Comparison of ENCODE assay signal across 8 cellular contexts in genomic region chr6:41940759-41941279, GRCh38. TPM values are rescaled to one million over a fixed set of nuclear protein-coding genes. Genes with fewer than 3 reads are reported as not detected.
A peak's percentile ranks its signal among the peaks of the same experiment; 100 is the strongest.
DNase-seq lines count a peak whose midpoint lies in the region; ATAC-seq and TF ChIP-seq lines count a peak whose summit lies in the region.

No MANE protein-coding gene starts in this region.

- peaks cover 67% of the 10 kb centered on the region for H3K4me1 Mint-ChIP-seq in CD14-positive monocyte
- H3K4me1 Mint-ChIP-seq in activated naive CD8-positive, alpha-beta T cell treated with anti-CD3 and anti-CD28 coated beads, Interleukin-2, amount 50 U/mL, for 24 hours = peaks cover 79% of the 10 kb centered on the region

- H2BK5ac ChIP-seq in trophoblast cell (ENCODE audit: low read depth, low read length, poor library complexity) = peak overlapping the region; percentile 73

- H3K4me3 ChIP-seq in H7 (ENCODE audit: insufficient read depth, low read depth, low read length) = peak overlapping the region; percentile 87
- peak overlapping the region; percentile 98 for H3K4me3 ChIP-seq in left ventricle myocardium inferior
- peak overlapping the region; percentile 84 for H3K4me3 ChIP-seq in trophoblast cell (ENCODE audit: low read depth, low read length)

- H3K4ac ChIP-seq in trophoblast cell (ENCODE audit: low read depth, low read length) = peak overlapping the region; percentile 83

- peak overlapping the region; percentile 90 to 99 (median 98) for H3K27ac Mint-ChIP-seq in CD14-positive monocyte
- peak overlapping the region; percentile 95 for H3K27ac Mint-ChIP-seq in activated naive CD8-positive, alpha-beta T cell treated with anti-CD3 and anti-CD28 coated beads, Interleukin-2, amount 50 U/mL, for 24 hours

- H4K91ac ChIP-seq in trophoblast cell (ENCODE audit: low read depth, low read length) = peak overlapping the region; percentile 67

- H2BK120ac ChIP-seq in trophoblast cell (ENCODE audit: insufficient read depth, low read length, poor library complexity) = peak overlapping the region; percentile 28

- H2BK12ac ChIP-seq in trophoblast cell (ENCODE audit: low read length) = peak overlapping the region; percentile 4

- no peaks in the 10 kb centered on the region for H3K9me3 ChIP-seq in left ventricle myocardium inferior (replicated peaks)
- H3K9me3 ChIP-seq in trophoblast cell (ENCODE audit: insufficient read depth, low read depth, low read length) = no peaks in the 10 kb centered on the region

- TF ChIP-seq CTCF in CD14-positive monocyte (IDR thresholded peaks at IDR 0.05) = no peak
- peak; percentile 14 for TF ChIP-seq CTCF in left ventricle myocardium inferior (IDR thresholded peaks at IDR 0.05; ENCODE audit: borderline replicate concordance)

- H3K36me3 ChIP-seq in H7 (replicated peaks; ENCODE audit: control insufficient read depth, insufficient read depth, low read length) (peaks cover 6% of the 10 kb centered on the region), left ventricle myocardium inferior (peaks cover 13% of the 10 kb centered on the region), trophoblast cell (ENCODE audit: control insufficient read depth in 1 of 2, insufficient read depth in 2 of 2, low read length in 2 of 2) (peaks cover 11 to 18% of the 10 kb centered on the region in 2 experiments)

- H4K8ac ChIP-seq in trophoblast cell (ENCODE audit: low read depth, low read length) = peak overlapping the region; percentile 34

- peaks cover 69% of the 10 kb centered on the region for H3K4me1 ChIP-seq in left ventricle myocardium inferior
- H3K4me1 ChIP-seq in trophoblast cell (ENCODE audit: control insufficient read depth in 1 of 2, insufficient read depth in 2 of 2, low read length in 2 of 2) = peaks cover 24 to 27% of the 10 kb centered on the region in 2 experiments

- H3K9me3 Mint-ChIP-seq in CD14-positive monocyte = no peaks in the 10 kb centered on the region
- H3K9me3 Mint-ChIP-seq in activated naive CD8-positive, alpha-beta T cell treated with anti-CD3 and anti-CD28 coated beads, Interleukin-2, amount 50 U/mL, for 24 hours = no peaks in the 10 kb centered on the region

- peak overlapping the region; percentile 95 to 97 for H3K4me3 Mint-ChIP-seq in CD14-positive monocyte
- peak overlapping the region; percentile 97 for H3K4me3 Mint-ChIP-seq in activated naive CD8-positive, alpha-beta T cell treated with anti-CD3 and anti-CD28 coated beads, Interleukin-2, amount 50 U/mL, for 24 hours

- H2AFZ ChIP-seq in trophoblast cell (ENCODE audit: insufficient read depth, low read length, poor library complexity) = peak overlapping the region; percentile 77

- H3K27ac ChIP-seq in left ventricle myocardium inferior (replicated peaks) (peak overlapping the region; percentile 97), trophoblast cell (ENCODE audit: low read depth, low read length) (peak overlapping the region; percentile 51)

- H3K79me2 ChIP-seq in trophoblast cell (ENCODE audit: control insufficient read depth, insufficient read depth, low read length, poor library complexity) = peaks cover 15% of the 10 kb centered on the region

- peaks cover 0 to 2% (median 0%) of the 10 kb centered on the region in 3 donors for H3K27me3 Mint-ChIP-seq in CD14-positive monocyte (ENCODE audit: low read depth in 3 of 3)
- no peaks in the 10 kb centered on the region for H3K27me3 Mint-ChIP-seq in activated naive CD8-positive, alpha-beta T cell treated with anti-CD3 and anti-CD28 coated beads, Interleukin-2, amount 50 U/mL, for 24 hours

- intact Hi-C loops in CD14-positive monocyte (cut with micrococcal nuclease) = loop anchor here in 1 of 2 donors (2.0 kb wide), 1 partner anchor 20 kb away; the partner anchor contains the start of genes BYSL and MED20
- intact Hi-C loops in left ventricle myocardium inferior (cut with micrococcal nuclease) = no loop called here

- ATAC-seq in activated naive CD8-positive, alpha-beta T cell treated with anti-CD3 and anti-CD28 coated beads, Interleukin-2, amount 50 U/mL, for 24 hours = no peak
- ATAC-seq in GM19324 (IDR thresholded peaks at IDR 0.05; ENCODE audit: low FRiP score, unreplicated experiment) = no peak

- H3K27me3 ChIP-seq in H7 (ENCODE audit: control insufficient read depth, insufficient read depth, low read length) = no peaks in the 10 kb centered on the region
- no peaks in the 10 kb centered on the region for H3K27me3 ChIP-seq in left ventricle myocardium inferior (ENCODE audit: low read depth)
- H3K27me3 ChIP-seq in trophoblast cell (ENCODE audit: insufficient read depth, low read length) = no peaks in the 10 kb centered on the region

- peaks cover 14% of the 10 kb centered on the region for H3K79me1 ChIP-seq in trophoblast cell (ENCODE audit: low read length)

- peak overlapping the region; percentile 8 for H3K18ac ChIP-seq in trophoblast cell (ENCODE audit: low read length)

- peak overlapping the region; percentile 46 for H2AK5ac ChIP-seq in trophoblast cell (ENCODE audit: low read length)

- peak overlapping the region; percentile 69 for H3K4me2 ChIP-seq in trophoblast cell (ENCODE audit: low read length)

- peaks cover 17 to 37% of the 10 kb centered on the region in 2 donors for H3K36me3 Mint-ChIP-seq in CD14-positive monocyte
- peaks cover 40% of the 10 kb centered on the region for H3K36me3 Mint-ChIP-seq in activated naive CD8-positive, alpha-beta T cell treated with anti-CD3 and anti-CD28 coated beads, Interleukin-2, amount 50 U/mL, for 24 hours (ENCODE audit: low read depth)

- no CpG with 5 or more reads among the region's 38 CpGs for WGBS in trophoblast cell (ENCODE audit: extremely low coverage, insufficient coverage, insufficient read length)

- H4K12ac ChIP-seq in trophoblast cell (ENCODE audit: low read depth, low read length) = peak overlapping the region; percentile 41

- H3K14ac ChIP-seq in trophoblast cell (ENCODE audit: low read length) = peak overlapping the region; percentile 77

- no peak overlapping the region for H3K23ac ChIP-seq in trophoblast cell (ENCODE audit: low read length)

- DNase-seq in CD14-positive monocyte (ENCODE audit: low spot score) = no peak
- DNase-seq in H7 = peak; percentile 77
- DNase-seq in RKO (ENCODE audit: low spot score) = peak; percentile 46
- peak; percentile 66 for DNase-seq in activated naive CD8-positive, alpha-beta T cell treated with anti-CD3 and anti-CD28 coated beads, Interleukin-2, amount 50 U/mL, for 24 hours
- peak; percentile 69 for DNase-seq in left ventricle myocardium inferior
- peak in 1 of 2 donors; percentile 25 for DNase-seq in trophoblast cell
- no peak for DNase-seq in amniotic stem cell (lab: John Stamatoyannopoulos, UW)

- H3K9ac ChIP-seq in trophoblast cell (ENCODE audit: low read length) = peak overlapping the region; percentile 35

RNA-seq across cellular contexts. Expression of gene CCND3, which starts 0.8 kb away (rescaled TPM):
- 100 to 1,000 TPM; 259 to 273 TPM for polyA plus RNA-seq in CD14-positive monocyte
- 27.7 and 36.4 TPM in 2 replicates for total RNA-seq in H7 (2014; rRNA removed; shearing (Covaris generic))
- 44.5 TPM for total RNA-seq in left ventricle myocardium inferior
- polyA plus RNA-seq in trophoblast cell (2013) = 46.7 and 49.4 TPM in 2 replicates

RNA-seq across cellular contexts. Expression of gene BYSL, which starts 19.5 kb away (rescaled TPM):
- polyA plus RNA-seq in CD14-positive monocyte = 1 to 10 TPM; 2.7 to 3.9 TPM
- total RNA-seq in H7 (2014; rRNA removed; shearing (Covaris generic)) = 34.6 and 43.2 TPM in 2 replicates
- 9.0 TPM for total RNA-seq in left ventricle myocardium inferior
- 23.5 and 24.5 TPM in 2 replicates for polyA plus RNA-seq in trophoblast cell (2013)

RNA-seq across cellular contexts. Expression of gene MED20, which starts 19.9 kb away (rescaled TPM):
- polyA plus RNA-seq in CD14-positive monocyte = 10 to 100 TPM; 13.6 to 16.2 TPM
- total RNA-seq in H7 (2014; rRNA removed; shearing (Covaris generic)) = 42.2 and 52.5 TPM in 2 replicates
- total RNA-seq in left ventricle myocardium inferior = 18.1 TPM
- polyA plus RNA-seq in trophoblast cell (2013) = 17.8 and 19.4 TPM in 2 replicates

RNA-seq across cellular contexts. Expression of gene USP49, which starts 45.6 kb away (rescaled TPM):
- polyA plus RNA-seq in CD14-positive monocyte = under 1 TPM; 0.08 to 0.37 TPM
- 2.9 and 3.5 TPM in 2 replicates for total RNA-seq in H7 (2014; rRNA removed; shearing (Covaris generic))
- 0.71 TPM for total RNA-seq in left ventricle myocardium inferior
- 3.4 TPM in 2 replicates for polyA plus RNA-seq in trophoblast cell (2013)

Comparison
In these comparisons a context has a peak if more than half of its experiments do, and no peak if none do; other contexts are left out.
1. DNase-seq: peak in H7 (single experiment), RKO (single experiment), activated naive CD8-positive, alpha-beta T cell treated with anti-CD3 and anti-CD28 coated beads, Interleukin-2, amount 50 U/mL, for 24 hours (single experiment) and left ventricle myocardium inferior (single experiment); none in CD14-positive monocyte (single experiment) and amniotic stem cell (single experiment).
2. Peak in every context shown above with its lines, with median percentiles within 50 percentile points of each other: H3K4me3 ChIP-seq.